Comparison of ENCODE assay signal across 4 cellular contexts in genomic region chr3:197722734-197723133, GRCh38.
A peak's percentile ranks its signal among the peaks of the same experiment; 100 is the strongest.
TF ChIP-seq lines count a peak whose summit lies in the region.

No MANE protein-coding gene starts in this region.

TF ChIP-seq in HCT116, 20 proteins besides CTCF, POLR2A, EP300 and RAD21:
- TF ChIP-seq EZH2 (IDR thresholded peaks at IDR 0.05) (no peak), TCF7L2 (IDR thresholded peaks at IDR 0.05; ENCODE audit: borderline replicate concordance, extremely low read depth, insufficient read depth, insufficient read length) (no peak), ELF1 (IDR thresholded peaks at IDR 0.05; ENCODE audit: borderline replicate concordance, low read depth) (no peak), CBX3 (IDR thresholded peaks at IDR 0.05; ENCODE audit: low read depth) (0 out of 2 replicates have a peak, but pooled peaks have one; percentile 44)
TF ChIP-seq in HCT116: peak in this region for 1.

TF ChIP-seq in WTC11, 78 proteins besides CTCF, POLR2A, EP300 and RAD21:
- TF ChIP-seq ZNF671 (CRISPR knock-in tag; IDR thresholded peaks at IDR 0.05) (no peak), GTF2I (CRISPR knock-in tag; conservative IDR thresholded peaks at IDR 0.05) (0 out of 2 replicates have a peak, but pooled peaks have one; percentile 10)

TF ChIP-seq in K562, 482 proteins besides CTCF, POLR2A, EP300 and RAD21:
- TF ChIP-seq ZNF507 (tag; conservative IDR thresholded peaks at IDR 0.05) (peak; percentile 100), RBM25 (IDR thresholded peaks at IDR 0.05; ENCODE audit: low read depth, low read length, severe bottlenecking) (peak; percentile 11), NEUROD1 (IDR thresholded peaks at IDR 0.05; ENCODE audit: borderline replicate concordance, low read depth, low read length, partially characterized antibody) (no peak), ELF4 (CRISPR knock-in tag; IDR thresholded peaks at IDR 0.05) (no peak), ZNF354B (CRISPR knock-in tag; IDR thresholded peaks at IDR 0.05) (peak; percentile 95)

TF ChIP-seq in HEK293T, 16 proteins besides CTCF, POLR2A, EP300 and RAD21:
- TF ChIP-seq SUZ12 (IDR thresholded peaks at IDR 0.05) (no peak), L3MBTL2 (conservative IDR thresholded peaks at IDR 0.05) (no peak), FOXA1 (IDR thresholded peaks at IDR 0.05) (no peak), FOXK2 (IDR thresholded peaks at IDR 0.05) (no peak), ZNF384 (IDR thresholded peaks at IDR 0.05) (no peak), TARDBP (IDR thresholded peaks at IDR 0.05) (no peak), SP1 (IDR thresholded peaks at IDR 0.05) (no peak), NFRKB (IDR thresholded peaks at IDR 0.05) (no peak), ELF4 (IDR thresholded peaks at IDR 0.05) (no peak), ARNT (IDR thresholded peaks at IDR 0.05) (no peak), LEF1 (IDR thresholded peaks at IDR 0.05; ENCODE audit: borderline replicate concordance) (no peak)
- TF ChIP-seq, protein P1, sequence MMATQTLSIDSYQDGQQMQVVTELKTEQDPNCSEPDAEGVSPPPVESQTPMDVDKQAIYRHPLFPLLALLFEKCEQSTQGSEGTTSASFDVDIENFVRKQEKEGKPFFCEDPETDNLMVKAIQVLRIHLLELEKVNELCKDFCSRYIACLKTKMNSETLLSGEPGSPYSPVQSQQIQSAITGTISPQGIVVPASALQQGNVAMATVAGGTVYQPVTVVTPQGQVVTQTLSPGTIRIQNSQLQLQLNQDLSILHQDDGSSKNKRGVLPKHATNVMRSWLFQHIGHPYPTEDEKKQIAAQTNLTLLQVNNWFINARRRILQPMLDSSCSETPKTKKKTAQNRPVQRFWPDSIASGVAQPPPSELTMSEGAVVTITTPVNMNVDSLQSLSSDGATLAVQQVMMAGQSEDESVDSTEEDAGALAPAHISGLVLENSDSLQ (IDR thresholded peaks at IDR 0.05), result no peak
